In genomic region chr5:139482050-139482889, GRCh38 we compare ENCODE assay signal across 1 cellular context.
TF ChIP-seq lines count a peak whose summit lies in the region.

Gene STING1 (minus strand): TSS chr5:139482758. CDS start chr5:139481704, 1,054 bp downstream.

TF ChIP-seq in K562, 482 proteins besides CTCF, POLR2A, EP300 and RAD21 (continued from another document and continues in another):
- TF ChIP-seq ZBTB1 (CRISPR knock-in tag; IDR thresholded peaks at IDR 0.05; ENCODE audit: borderline replicate concordance, low read depth) = no peak
- TF ChIP-seq KLF16 (IDR thresholded peaks at IDR 0.05) = no peak
- no peak for TF ChIP-seq POLR3A (IDR thresholded peaks at IDR 0.05; ENCODE audit: borderline replicate concordance, extremely low read depth, insufficient read depth, insufficient read length)
- TF ChIP-seq RCOR1 (IDR thresholded peaks at IDR 0.05; ENCODE audit: borderline replicate concordance in 1 of 2, low read depth in 2 of 2, low read length in 2 of 2) = peak in 1 of 2 experiments; percentile 58; a peak in 2 of 4 replicates
- no peak for TF ChIP-seq ZNF23 (CRISPR knock-in tag; IDR thresholded peaks at IDR 0.05)
- TF ChIP-seq FOXP1 (CRISPR knock-in tag; IDR thresholded peaks at IDR 0.05) = 0 out of 2 replicates have a peak, but pooled peaks have one; percentile 20
- TF ChIP-seq MTF1 (CRISPR knock-in tag; IDR thresholded peaks at IDR 0.05; ENCODE audit: borderline replicate concordance) = no peak
- TF ChIP-seq NEUROD1 (IDR thresholded peaks at IDR 0.05; ENCODE audit: borderline replicate concordance, low read depth, low read length, partially characterized antibody) = peak; percentile 60
- no peak for TF ChIP-seq MIER1 (IDR thresholded peaks at IDR 0.05; ENCODE audit: low read depth)
- TF ChIP-seq NFRKB (IDR thresholded peaks at IDR 0.05; ENCODE audit: low read depth) = peak; percentile 85; the same call in 1 of the 2 replicates
- TF ChIP-seq SMARCB1 (IDR thresholded peaks at IDR 0.05; ENCODE audit: insufficient read length, low read depth) = no peak
- TF ChIP-seq SIRT6 (IDR thresholded peaks at IDR 0.05; ENCODE audit: low read depth, low read length) = no peak
- no peak for TF ChIP-seq TRIM25 (IDR thresholded peaks at IDR 0.05; ENCODE audit: borderline replicate concordance)
- TF ChIP-seq TAF15 (IDR thresholded peaks at IDR 0.05; ENCODE audit: low read depth, low read length) = no peak
- TF ChIP-seq ZNF263 (CRISPR knock-in tag; IDR thresholded peaks at IDR 0.05; ENCODE audit: borderline replicate concordance) = no peak
- no peak for TF ChIP-seq MAFG (tag; conservative IDR thresholded peaks at IDR 0.05)
- TF ChIP-seq DACH1 (IDR thresholded peaks at IDR 0.05; ENCODE audit: partially characterized antibody) = no peak
- TF ChIP-seq HBP1 (CRISPR knock-in tag; IDR thresholded peaks at IDR 0.05) = no peak
- TF ChIP-seq NR1H2 (CRISPR knock-in tag; IDR thresholded peaks at IDR 0.05) = no peak
- TF ChIP-seq POLR2AphosphoS2 (IDR thresholded peaks at IDR 0.05; ENCODE audit: low read length) = no peak
- peak; percentile 30; the same call in 1 of the 2 replicates for TF ChIP-seq ERF (CRISPR knock-in tag; IDR thresholded peaks at IDR 0.05)
- TF ChIP-seq NCOA4 (IDR thresholded peaks at IDR 0.05; ENCODE audit: partially characterized antibody) = no peak
- no peak for TF ChIP-seq NCOA2 (IDR thresholded peaks at IDR 0.05; ENCODE audit: partially characterized antibody in 2 of 2)
- no peak for TF ChIP-seq ESRRB (CRISPR knock-in tag; IDR thresholded peaks at IDR 0.05; ENCODE audit: borderline replicate concordance)
- peak; percentile 39; the same call in 1 of the 2 replicates for TF ChIP-seq ZNF224 (CRISPR knock-in tag; IDR thresholded peaks at IDR 0.05)
- peak; percentile 39; the same call in 1 of the 2 replicates for TF ChIP-seq ZBTB7A (IDR thresholded peaks at IDR 0.05; ENCODE audit: borderline replicate concordance, control insufficient read depth, low read depth, low read length)
- peak; percentile 60 for TF ChIP-seq JUND (IDR thresholded peaks at IDR 0.05; ENCODE audit: borderline replicate concordance, low read depth, low read length)
- peak; percentile 65; the same call in 2 of the 3 replicates for TF ChIP-seq JUND (tag; IDR thresholded peaks at IDR 0.05; ENCODE audit: borderline replicate concordance, low read depth, low read length)
- TF ChIP-seq MBD2 (IDR thresholded peaks at IDR 0.05; ENCODE audit: borderline replicate concordance, low read depth) = peak; percentile 55; the same call in 1 of the 2 replicates
- TF ChIP-seq ZNF217 (CRISPR knock-in tag; IDR thresholded peaks at IDR 0.05) = no peak
- TF ChIP-seq HMBOX1 (IDR thresholded peaks at IDR 0.05) = no peak
- TF ChIP-seq ZFP1 (CRISPR knock-in tag; IDR thresholded peaks at IDR 0.05) = no peak
- no peak for TF ChIP-seq KAT7 (CRISPR knock-in tag; IDR thresholded peaks at IDR 0.05; ENCODE audit: borderline replicate concordance)
- TF ChIP-seq ZNF280A (IDR thresholded peaks at IDR 0.05; ENCODE audit: low read depth, partially characterized antibody) = no peak
- no peak for TF ChIP-seq SMC3 (conservative IDR thresholded peaks at IDR 0.05; ENCODE audit: insufficient read depth, low read depth, low read length)
- no peak for TF ChIP-seq ZBTB8A (IDR thresholded peaks at IDR 0.05; ENCODE audit: partially characterized antibody)
- TF ChIP-seq ZKSCAN8 (CRISPR knock-in tag; IDR thresholded peaks at IDR 0.05) = 0 out of 2 replicates have a peak, but pooled peaks have one; percentile 14
- no peak for TF ChIP-seq TFE3 (CRISPR knock-in tag; IDR thresholded peaks at IDR 0.05)
- TF ChIP-seq THRB (CRISPR knock-in tag; conservative IDR thresholded peaks at IDR 0.05) = 0 out of 2 replicates have a peak, but pooled peaks have one; percentile 51
- peak; percentile 56; the same call in 1 of the 2 replicates for TF ChIP-seq PATZ1 (CRISPR knock-in tag; IDR thresholded peaks at IDR 0.05; ENCODE audit: borderline replicate concordance)
- peak; percentile 92 for TF ChIP-seq ZNF766 (CRISPR knock-in tag; conservative IDR thresholded peaks at IDR 0.05)
- TF ChIP-seq CREB1 (IDR thresholded peaks at IDR 0.05) = peak; percentile 45
- peak; percentile 15; the same call in 1 of the 2 replicates for TF ChIP-seq CREB1 (CRISPR knock-in tag; IDR thresholded peaks at IDR 0.05)
- TF ChIP-seq ZNF586 (CRISPR knock-in tag; conservative IDR thresholded peaks at IDR 0.05) = no peak
- TF ChIP-seq ARID1B (IDR thresholded peaks at IDR 0.05) = peak; percentile 60
- no peak for TF ChIP-seq FOS (IDR thresholded peaks at IDR 0.05; ENCODE audit: extremely low read depth, insufficient read length)
- TF ChIP-seq ZNF253 (CRISPR knock-in tag; conservative IDR thresholded peaks at IDR 0.05) = no peak
- no peak for TF ChIP-seq ZNF511 (CRISPR knock-in tag; IDR thresholded peaks at IDR 0.05)
- TF ChIP-seq ZNF644 (tag; IDR thresholded peaks at IDR 0.05; ENCODE audit: low read depth) = peak; percentile 84; the same call in 1 of the 2 replicates
- TF ChIP-seq TFAP4 (CRISPR knock-in tag; IDR thresholded peaks at IDR 0.05; ENCODE audit: borderline replicate concordance) = peak; percentile 50; the same call in 1 of the 2 replicates
- no peak; the same call in 1 of the 2 replicates for TF ChIP-seq TEAD4 (IDR thresholded peaks at IDR 0.05; ENCODE audit: low read length)
- TF ChIP-seq TEAD4 (CRISPR knock-in tag; IDR thresholded peaks at IDR 0.05; ENCODE audit: borderline replicate concordance) = no peak
- TF ChIP-seq BDP1 (IDR thresholded peaks at IDR 0.05; ENCODE audit: insufficient read depth, insufficient read length) = no peak
- no peak; the same call in 1 of the 2 replicates for TF ChIP-seq ZBTB2 (IDR thresholded peaks at IDR 0.05)
- no peak for TF ChIP-seq ZNF77 (CRISPR knock-in tag; IDR thresholded peaks at IDR 0.05)
- TF ChIP-seq EGR1 (conservative IDR thresholded peaks at IDR 0.05) = no peak
- no peak for TF ChIP-seq BRF1 (IDR thresholded peaks at IDR 0.05; ENCODE audit: borderline replicate concordance, extremely low read depth, insufficient read length)
- TF ChIP-seq POLR2AphosphoS5 (IDR thresholded peaks at IDR 0.05; ENCODE audit: control insufficient read depth, insufficient read depth, low read depth, low read length) = peak; percentile 68
